Comparison of ENCODE assay signal across 9 cellular contexts in genomic region chr4:147822128-147822527, GRCh38.
DNase-seq lines count a peak whose midpoint lies in the region; ATAC-seq and TF ChIP-seq lines count a peak whose summit lies in the region.
"Had no signal": no experiment of that assay in that cellular context is flagged by ENCODE, and none has a peak within 500 bp of the region (broad histone marks: within the 10 kb centered on the region; RNA-seq: fewer than 3 reads in every experiment).

No MANE protein-coding gene starts in this region.

- H3K9me3 ChIP-seq in left lung (no peaks in the 10 kb centered on the region), upper lobe of left lung (no peaks in the 10 kb centered on the region)

- H3K36me3 ChIP-seq in left lung = no peaks in the 10 kb centered on the region
- no peaks in the 10 kb centered on the region for H3K36me3 ChIP-seq in upper lobe of left lung

- intact Hi-C loops in MCF 10A (cut with micrococcal nuclease) (no loop called here), left lung (cut with DNase I) (no loop called here)

- TF ChIP-seq EP300 in upper lobe of left lung (IDR thresholded peaks at IDR 0.05) = peak in 1 of 4 donors; percentile 43

- peak overlapping the region; percentile 54 for H3K4me3 Mint-ChIP-seq in MCF 10A (ENCODE audit: unreplicated experiment)
- no peak overlapping the region for H3K4me3 Mint-ChIP-seq in stimulated activated memory B cell treated with anti-CD40 and anti-IgM and Interleukin-4, amounts not matched to agents 10 μg/mL and 1 μg/mL and 100 μg/mL, for 72 hours
- H3K4me3 Mint-ChIP-seq: central memory CD8-positive, alpha-beta T cell had no signal

- peaks cover 24% of the 10 kb centered on the region for H3K36me3 Mint-ChIP-seq in MCF 10A (ENCODE audit: insufficient read depth, unreplicated experiment)
- H3K36me3 Mint-ChIP-seq in stimulated activated memory B cell treated with anti-CD40 and anti-IgM and Interleukin-4, amounts not matched to agents 10 μg/mL and 1 μg/mL and 100 μg/mL, for 72 hours = no peaks in the 10 kb centered on the region

- DNase-seq in NCI-H345 (lab: John Stamatoyannopoulos, UW) (peak; percentile 4), NCI-H345 treated with DMSO at 0.1 percent for 48 hours (lab: John Stamatoyannopoulos, UW; ENCODE audit: unreplicated experiment) (no peak), MCF 10A (ENCODE audit: unreplicated experiment) (peak; percentile 99), left lung (peak in 1 of 2 donors; percentile 87), upper lobe of left lung (peak in 1 of 2 donors; percentile 94), amniotic stem cell (lab: John Stamatoyannopoulos, UW) (no peak)
- no peak for DNase-seq in activated naive CD4-positive, alpha-beta T cell treated with anti-CD3 and anti-CD28 coated beads, Interleukin-2, amount 50 U/mL, for 16 hours

- H3K27me3 Mint-ChIP-seq in MCF 10A (ENCODE audit: insufficient read depth, unreplicated experiment) = no peaks in the 10 kb centered on the region
- H3K27me3 Mint-ChIP-seq in stimulated activated memory B cell treated with anti-CD40 and anti-IgM and Interleukin-4, amounts not matched to agents 10 μg/mL and 1 μg/mL and 100 μg/mL, for 72 hours = no peaks in the 10 kb centered on the region
- H3K27me3 Mint-ChIP-seq: central memory CD8-positive, alpha-beta T cell had no signal

- BruUV-seq in MCF 10A (replicated peaks; lab: Mats Ljungman, UMichigan) = no TSS peak

- H3K27me3 ChIP-seq in left lung (no peaks in the 10 kb centered on the region), upper lobe of left lung (no peaks in the 10 kb centered on the region)

- POLR2A ChIA-PET in MCF 10A (lab: Yijun Ruan, JAX) = interaction anchor here (0.6 to 5.1 kb wide), 17 partner anchors 8 to 205 kb away, joined by 3 to 54 read pairs (median 5); partner anchors contain the start of genes ARHGAP10, PRMT9 and TMEM184C

- no peak for TF ChIP-seq CTCF in MCF 10A (IDR thresholded peaks at IDR 0.05; ENCODE audit: unreplicated experiment)
- TF ChIP-seq CTCF in left lung (IDR thresholded peaks at IDR 0.05) = no peak
- no peak for TF ChIP-seq CTCF in upper lobe of left lung (IDR thresholded peaks at IDR 0.05)

- no peaks in the 10 kb centered on the region for H3K9me3 Mint-ChIP-seq in MCF 10A (ENCODE audit: unreplicated experiment)
- H3K9me3 Mint-ChIP-seq in stimulated activated memory B cell treated with anti-CD40 and anti-IgM and Interleukin-4, amounts not matched to agents 10 μg/mL and 1 μg/mL and 100 μg/mL, for 72 hours = no peaks in the 10 kb centered on the region
- H3K9me3 Mint-ChIP-seq: central memory CD8-positive, alpha-beta T cell had no signal

- peak overlapping the region; percentile 81 for H3K27ac Mint-ChIP-seq in MCF 10A (ENCODE audit: low read depth, unreplicated experiment)
- H3K27ac Mint-ChIP-seq in stimulated activated memory B cell treated with anti-CD40 and anti-IgM and Interleukin-4, amounts not matched to agents 10 μg/mL and 1 μg/mL and 100 μg/mL, for 72 hours = no peak overlapping the region

- H3K27ac ChIP-seq in left lung (peak overlapping the region; percentile 18 to 44), upper lobe of left lung (peak overlapping the region in 2 of 4 donors; percentile 30 to 50)

- no peak for TF ChIP-seq POLR2A in upper lobe of left lung (IDR thresholded peaks at IDR 0.05)

- H3K4me1 Mint-ChIP-seq in MCF 10A (ENCODE audit: insufficient read depth, unreplicated experiment) = peaks cover 53% of the 10 kb centered on the region
- H3K4me1 Mint-ChIP-seq in stimulated activated memory B cell treated with anti-CD40 and anti-IgM and Interleukin-4, amounts not matched to agents 10 μg/mL and 1 μg/mL and 100 μg/mL, for 72 hours = no peaks in the 10 kb centered on the region

- H3K4me3 ChIP-seq in left lung = no peak overlapping the region
- H3K4me3 ChIP-seq in upper lobe of left lung = no peak overlapping the region

- CTCF ChIA-PET in MCF 10A (lab: Yijun Ruan, JAX) = interaction anchor here (0.6 to 2.6 kb wide), 11 partner anchors 9 to 419 kb away, joined by 3 to 19 read pairs (median 4); no protein-coding TSS in a partner anchor

- peaks cover 10 to 31% of the 10 kb centered on the region in 2 donors for H3K4me1 ChIP-seq in left lung
- H3K4me1 ChIP-seq in upper lobe of left lung = peaks cover 10 to 29% (median 18%) of the 10 kb centered on the region in 4 donors

- ATAC-seq in left lung (peak; percentile 78), upper lobe of left lung (ENCODE audit: low FRiP score in 2 of 2) (peak; percentile 62 to 65)
- no peak for ATAC-seq in stimulated activated memory B cell treated with anti-CD40 and anti-IgM and Interleukin-4, amounts not matched to agents 10 μg/mL and 1 μg/mL and 100 μg/mL, for 72 hours

Comparison
In these comparisons a context has a peak if more than half of its experiments do, and no peak if none do; other contexts are left out.
1. DNase-seq: peak in NCI-H345 (single experiment) and MCF 10A (single experiment); none in NCI-H345 treated with DMSO at 0.1 percent for 48 hours (single experiment), amniotic stem cell (single experiment) and activated naive CD4-positive, alpha-beta T cell treated with anti-CD3 and anti-CD28 coated beads, Interleukin-2, amount 50 U/mL, for 16 hours (single experiment).